In genomic region chr6:111872521-111873177, GRCh38 we compare ENCODE assay signal across 1 cellular context.
TF ChIP-seq lines count a peak whose summit lies in the region.

No MANE protein-coding gene starts in this region.

TF ChIP-seq in HEK293, 187 proteins besides CTCF, POLR2A, EP300 and RAD21 (continued from another document):
- TF ChIP-seq ZNF280C (tag by site-specific recombination; IDR thresholded peaks at IDR 0.05) (no peak), ZNF354C (tag by site-specific recombination; IDR thresholded peaks at IDR 0.05; ENCODE audit: borderline replicate concordance, low read depth) (no peak), KLF1 (tag by site-specific recombination; IDR thresholded peaks at IDR 0.05) (peak; percentile 65), OSR2 (tag by site-specific recombination; IDR thresholded peaks at IDR 0.05) (peak; percentile 42), SCRT2 (tag by site-specific recombination; IDR thresholded peaks at IDR 0.05) (no peak), ATF2 (tag by site-specific recombination; IDR thresholded peaks at IDR 0.05; ENCODE audit: low read depth) (peak; percentile 83), ZNF624 (tag by site-specific recombination; IDR thresholded peaks at IDR 0.05) (no peak), ZNF558 (tag by site-specific recombination; IDR thresholded peaks at IDR 0.05) (no peak), ZNF549 (tag by site-specific recombination; IDR thresholded peaks at IDR 0.05) (no peak), ZNF785 (tag by site-specific recombination; IDR thresholded peaks at IDR 0.05) (no peak), PRDM6 (tag by site-specific recombination; IDR thresholded peaks at IDR 0.05) (no peak), KLF7 (tag by site-specific recombination; IDR thresholded peaks at IDR 0.05; ENCODE audit: borderline replicate concordance) (peak; percentile 75; the same call in 1 of the 2 replicates), ZNF114 (tag by site-specific recombination; IDR thresholded peaks at IDR 0.05) (no peak), ZNF843 (tag by site-specific recombination; IDR thresholded peaks at IDR 0.05) (peak; percentile 59; the same call in 1 of the 2 replicates), ZFP41 (tag by site-specific recombination; IDR thresholded peaks at IDR 0.05; ENCODE audit: borderline replicate concordance) (no peak), GLI2 (tag by site-specific recombination; IDR thresholded peaks at IDR 0.05; ENCODE audit: borderline replicate concordance, low read depth) (no peak), ZNF600 (tag by site-specific recombination; IDR thresholded peaks at IDR 0.05) (no peak; the same call in 1 of the 2 replicates), ZNF398 (tag by site-specific recombination; IDR thresholded peaks at IDR 0.05) (no peak), ZNF394 (tag by site-specific recombination; IDR thresholded peaks at IDR 0.05; ENCODE audit: borderline replicate concordance) (no peak), ZNF221 (tag by site-specific recombination; IDR thresholded peaks at IDR 0.05; ENCODE audit: borderline replicate concordance) (no peak), ZBTB11 (tag by site-specific recombination; conservative IDR thresholded peaks at IDR 0.05; ENCODE audit: low read depth) (no peak)
- TF ChIP-seq, protein P1, sequence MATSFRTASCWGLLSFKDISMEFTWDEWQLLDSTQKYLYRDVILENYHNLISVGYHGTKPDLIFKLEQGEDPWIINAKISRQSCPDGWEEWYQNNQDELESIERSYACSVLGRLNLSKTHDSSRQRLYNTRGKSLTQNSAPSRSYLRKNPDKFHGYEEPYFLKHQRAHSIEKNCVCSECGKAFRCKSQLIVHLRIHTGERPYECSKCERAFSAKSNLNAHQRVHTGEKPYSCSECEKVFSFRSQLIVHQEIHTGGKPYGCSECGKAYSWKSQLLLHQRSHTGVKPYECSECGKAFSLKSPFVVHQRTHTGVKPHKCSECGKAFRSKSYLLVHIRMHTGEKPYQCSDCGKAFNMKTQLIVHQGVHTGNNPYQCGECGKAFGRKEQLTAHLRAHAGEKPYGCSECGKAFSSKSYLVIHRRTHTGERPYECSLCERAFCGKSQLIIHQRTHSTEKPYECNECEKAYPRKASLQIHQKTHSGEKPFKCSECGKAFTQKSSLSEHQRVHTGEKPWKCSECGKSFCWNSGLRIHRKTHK (tag by site-specific recombination; IDR thresholded peaks at IDR 0.05) = no peak
- TF ChIP-seq, protein P2, sequence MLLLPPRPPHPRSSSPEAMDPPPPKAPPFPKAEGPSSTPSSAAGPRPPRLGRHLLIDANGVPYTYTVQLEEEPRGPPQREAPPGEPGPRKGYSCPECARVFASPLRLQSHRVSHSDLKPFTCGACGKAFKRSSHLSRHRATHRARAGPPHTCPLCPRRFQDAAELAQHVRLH (tag by site-specific recombination; IDR thresholded peaks at IDR 0.05) = no peak
- TF ChIP-seq, protein P3, sequence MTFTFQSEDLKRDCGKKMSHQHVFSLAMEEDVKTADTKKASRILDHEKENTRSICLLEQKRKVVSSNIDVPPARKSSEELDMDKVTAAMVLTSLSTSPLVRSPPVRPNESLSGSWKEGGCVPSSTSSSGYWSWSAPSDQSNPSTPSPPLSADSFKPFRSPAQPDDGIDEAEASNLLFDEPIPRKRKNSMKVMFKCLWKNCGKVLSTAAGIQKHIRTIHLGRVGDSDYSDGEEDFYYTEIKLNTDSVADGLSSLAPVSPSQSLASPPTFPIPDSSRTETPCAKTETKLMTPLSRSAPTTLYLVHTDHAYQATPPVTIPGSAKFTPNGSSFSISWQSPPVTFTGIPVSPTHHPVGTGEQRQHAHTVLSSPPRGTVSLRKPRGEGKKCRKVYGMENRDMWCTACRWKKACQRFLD (tag by site-specific recombination; IDR thresholded peaks at IDR 0.05) = no peak
- TF ChIP-seq, protein P4, sequence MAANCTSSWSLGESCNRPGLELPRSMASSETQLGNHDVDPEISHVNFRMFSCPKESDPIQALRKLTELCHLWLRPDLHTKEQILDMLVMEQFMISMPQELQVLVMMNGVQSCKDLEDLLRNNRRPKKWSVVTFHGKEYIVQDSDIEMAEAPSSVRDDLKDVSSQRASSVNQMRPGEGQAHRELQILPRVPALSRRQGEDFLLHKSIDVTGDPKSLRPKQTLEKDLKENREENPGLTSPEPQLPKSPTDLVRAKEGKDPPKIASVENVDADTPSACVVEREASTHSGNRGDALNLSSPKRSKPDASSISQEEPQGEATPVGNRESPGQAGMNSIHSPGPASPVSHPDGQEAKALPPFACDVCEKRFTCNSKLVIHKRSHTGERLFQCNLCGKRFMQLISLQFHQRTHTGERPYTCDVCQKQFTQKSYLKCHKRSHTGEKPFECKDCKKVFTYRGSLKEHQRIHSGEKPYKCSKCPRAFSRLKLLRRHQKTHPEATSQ (tag by site-specific recombination; IDR thresholded peaks at IDR 0.05) = no peak
- TF ChIP-seq, protein P5, sequence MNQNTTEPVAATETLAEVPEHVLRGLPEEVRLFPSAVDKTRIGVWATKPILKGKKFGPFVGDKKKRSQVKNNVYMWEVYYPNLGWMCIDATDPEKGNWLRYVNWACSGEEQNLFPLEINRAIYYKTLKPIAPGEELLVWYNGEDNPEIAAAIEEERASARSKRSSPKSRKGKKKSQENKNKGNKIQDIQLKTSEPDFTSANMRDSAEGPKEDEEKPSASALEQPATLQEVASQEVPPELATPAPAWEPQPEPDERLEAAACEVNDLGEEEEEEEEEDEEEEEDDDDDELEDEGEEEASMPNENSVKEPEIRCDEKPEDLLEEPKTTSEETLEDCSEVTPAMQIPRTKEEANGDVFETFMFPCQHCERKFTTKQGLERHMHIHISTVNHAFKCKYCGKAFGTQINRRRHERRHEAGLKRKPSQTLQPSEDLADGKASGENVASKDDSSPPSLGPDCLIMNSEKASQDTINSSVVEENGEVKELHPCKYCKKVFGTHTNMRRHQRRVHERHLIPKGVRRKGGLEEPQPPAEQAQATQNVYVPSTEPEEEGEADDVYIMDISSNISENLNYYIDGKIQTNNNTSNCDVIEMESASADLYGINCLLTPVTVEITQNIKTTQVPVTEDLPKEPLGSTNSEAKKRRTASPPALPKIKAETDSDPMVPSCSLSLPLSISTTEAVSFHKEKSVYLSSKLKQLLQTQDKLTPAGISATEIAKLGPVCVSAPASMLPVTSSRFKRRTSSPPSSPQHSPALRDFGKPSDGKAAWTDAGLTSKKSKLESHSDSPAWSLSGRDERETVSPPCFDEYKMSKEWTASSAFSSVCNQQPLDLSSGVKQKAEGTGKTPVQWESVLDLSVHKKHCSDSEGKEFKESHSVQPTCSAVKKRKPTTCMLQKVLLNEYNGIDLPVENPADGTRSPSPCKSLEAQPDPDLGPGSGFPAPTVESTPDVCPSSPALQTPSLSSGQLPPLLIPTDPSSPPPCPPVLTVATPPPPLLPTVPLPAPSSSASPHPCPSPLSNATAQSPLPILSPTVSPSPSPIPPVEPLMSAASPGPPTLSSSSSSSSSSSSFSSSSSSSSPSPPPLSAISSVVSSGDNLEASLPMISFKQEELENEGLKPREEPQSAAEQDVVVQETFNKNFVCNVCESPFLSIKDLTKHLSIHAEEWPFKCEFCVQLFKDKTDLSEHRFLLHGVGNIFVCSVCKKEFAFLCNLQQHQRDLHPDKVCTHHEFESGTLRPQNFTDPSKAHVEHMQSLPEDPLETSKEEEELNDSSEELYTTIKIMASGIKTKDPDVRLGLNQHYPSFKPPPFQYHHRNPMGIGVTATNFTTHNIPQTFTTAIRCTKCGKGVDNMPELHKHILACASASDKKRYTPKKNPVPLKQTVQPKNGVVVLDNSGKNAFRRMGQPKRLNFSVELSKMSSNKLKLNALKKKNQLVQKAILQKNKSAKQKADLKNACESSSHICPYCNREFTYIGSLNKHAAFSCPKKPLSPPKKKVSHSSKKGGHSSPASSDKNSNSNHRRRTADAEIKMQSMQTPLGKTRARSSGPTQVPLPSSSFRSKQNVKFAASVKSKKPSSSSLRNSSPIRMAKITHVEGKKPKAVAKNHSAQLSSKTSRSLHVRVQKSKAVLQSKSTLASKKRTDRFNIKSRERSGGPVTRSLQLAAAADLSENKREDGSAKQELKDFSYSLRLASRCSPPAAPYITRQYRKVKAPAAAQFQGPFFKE (tag by site-specific recombination; IDR thresholded peaks at IDR 0.05; ENCODE audit: borderline replicate concordance) = no peak
- TF ChIP-seq, protein P6, sequence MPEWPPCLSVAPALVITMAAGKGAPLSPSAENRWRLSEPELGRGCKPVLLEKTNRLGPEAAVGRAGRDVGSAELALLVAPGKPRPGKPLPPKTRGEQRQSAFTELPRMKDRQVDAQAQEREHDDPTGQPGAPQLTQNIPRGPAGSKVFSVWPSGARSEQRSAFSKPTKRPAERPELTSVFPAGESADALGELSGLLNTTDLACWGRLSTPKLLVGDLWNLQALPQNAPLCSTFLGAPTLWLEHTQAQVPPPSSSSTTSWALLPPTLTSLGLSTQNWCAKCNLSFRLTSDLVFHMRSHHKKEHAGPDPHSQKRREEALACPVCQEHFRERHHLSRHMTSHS (tag by site-specific recombination; IDR thresholded peaks at IDR 0.05) = no peak
